ENCODE assay signal across 1 cellular context in the genomic region with DNA sequence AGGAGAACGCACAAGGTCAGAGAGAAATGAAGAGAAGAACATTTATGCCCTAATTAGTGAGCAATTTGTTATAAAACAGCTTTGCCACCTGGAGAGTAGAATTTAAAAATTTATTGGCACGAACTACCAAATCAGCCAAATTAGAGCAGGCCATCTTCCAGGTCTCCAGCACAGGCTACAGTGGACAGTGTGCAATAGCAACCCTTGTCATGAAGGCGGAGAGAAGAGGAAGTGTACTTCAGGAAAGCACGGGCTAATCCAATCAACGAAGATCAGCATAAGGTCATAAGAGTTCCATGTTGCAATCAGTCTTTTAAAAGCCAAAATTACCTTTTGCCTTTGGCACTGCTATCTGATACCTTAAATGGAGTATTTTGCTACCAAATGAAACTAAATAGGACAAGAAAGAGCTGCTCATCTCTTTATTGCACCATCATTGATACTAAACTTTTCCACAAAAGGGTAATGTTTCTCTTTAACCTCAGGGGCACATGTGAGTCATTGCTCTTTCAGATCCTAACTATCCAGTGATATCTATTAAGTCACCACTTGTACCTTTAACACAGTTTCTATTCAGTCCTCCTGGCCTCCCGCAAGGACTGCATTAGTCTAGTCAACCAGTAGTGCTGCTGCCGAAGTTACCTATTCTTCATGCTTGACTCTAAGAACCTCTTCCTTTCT.
TF ChIP-seq lines count a peak whose summit lies in the region.

No MANE protein-coding gene starts in this region.

TF ChIP-seq in liver, 16 proteins besides CTCF, POLR2A, EP300 and RAD21 (continued from another document):
- peak; percentile 98 to 99 for TF ChIP-seq JUND (IDR thresholded peaks at IDR 0.05)
